In genomic region chr16:67659675-67660563, GRCh38 we compare ENCODE assay signal across 1 cellular context.
TF ChIP-seq lines count a peak whose summit lies in the region.

Gene ACD (minus strand): TSS chr16:67660260. CDS start chr16:67660220, 40 bp downstream.

TF ChIP-seq in HEK293, 187 proteins besides CTCF, POLR2A, EP300 and RAD21 (continued from another document and continues in another):
- TF ChIP-seq, protein P1, sequence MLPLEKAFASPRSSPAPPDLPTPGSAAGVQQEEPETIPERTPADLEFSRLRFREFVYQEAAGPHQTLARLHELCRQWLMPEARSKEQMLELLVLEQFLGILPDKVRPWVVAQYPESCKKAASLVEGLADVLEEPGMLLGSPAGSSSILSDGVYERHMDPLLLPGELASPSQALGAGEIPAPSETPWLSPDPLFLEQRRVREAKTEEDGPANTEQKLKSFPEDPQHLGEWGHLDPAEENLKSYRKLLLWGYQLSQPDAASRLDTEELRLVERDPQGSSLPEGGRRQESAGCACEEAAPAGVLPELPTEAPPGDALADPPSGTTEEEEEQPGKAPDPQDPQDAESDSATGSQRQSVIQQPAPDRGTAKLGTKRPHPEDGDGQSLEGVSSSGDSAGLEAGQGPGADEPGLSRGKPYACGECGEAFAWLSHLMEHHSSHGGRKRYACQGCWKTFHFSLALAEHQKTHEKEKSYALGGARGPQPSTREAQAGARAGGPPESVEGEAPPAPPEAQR (tag by site-specific recombination; IDR thresholded peaks at IDR 0.05): no peak
- TF ChIP-seq SETDB1 (IDR thresholded peaks at IDR 0.05; ENCODE audit: insufficient read length, low read length): no peak
- no peak for TF ChIP-seq HOXD13 (CRISPR knock-in tag; IDR thresholded peaks at IDR 0.05; ENCODE audit: borderline replicate concordance)
- no peak for TF ChIP-seq ZNF404 (tag by site-specific recombination; IDR thresholded peaks at IDR 0.05)
- TF ChIP-seq ZFP69B (tag by site-specific recombination; IDR thresholded peaks at IDR 0.05): peak; percentile 89
- TF ChIP-seq, protein P2, sequence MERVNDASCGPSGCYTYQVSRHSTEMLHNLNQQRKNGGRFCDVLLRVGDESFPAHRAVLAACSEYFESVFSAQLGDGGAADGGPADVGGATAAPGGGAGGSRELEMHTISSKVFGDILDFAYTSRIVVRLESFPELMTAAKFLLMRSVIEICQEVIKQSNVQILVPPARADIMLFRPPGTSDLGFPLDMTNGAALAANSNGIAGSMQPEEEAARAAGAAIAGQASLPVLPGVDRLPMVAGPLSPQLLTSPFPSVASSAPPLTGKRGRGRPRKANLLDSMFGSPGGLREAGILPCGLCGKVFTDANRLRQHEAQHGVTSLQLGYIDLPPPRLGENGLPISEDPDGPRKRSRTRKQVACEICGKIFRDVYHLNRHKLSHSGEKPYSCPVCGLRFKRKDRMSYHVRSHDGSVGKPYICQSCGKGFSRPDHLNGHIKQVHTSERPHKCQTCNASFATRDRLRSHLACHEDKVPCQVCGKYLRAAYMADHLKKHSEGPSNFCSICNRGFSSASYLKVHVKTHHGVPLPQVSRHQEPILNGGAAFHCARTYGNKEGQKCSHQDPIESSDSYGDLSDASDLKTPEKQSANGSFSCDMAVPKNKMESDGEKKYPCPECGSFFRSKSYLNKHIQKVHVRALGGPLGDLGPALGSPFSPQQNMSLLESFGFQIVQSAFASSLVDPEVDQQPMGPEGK (tag by site-specific recombination; IDR thresholded peaks at IDR 0.05): 0 out of 2 replicates have a peak, but pooled peaks have one; percentile 83
- 0 out of 2 replicates have a peak, but pooled peaks have one; percentile 8 for TF ChIP-seq KLF10 (tag by site-specific recombination; IDR thresholded peaks at IDR 0.05)
- peak; percentile 60 for TF ChIP-seq GLIS2 (tag by site-specific recombination; IDR thresholded peaks at IDR 0.05)
- TF ChIP-seq ZNF610 (tag by site-specific recombination; IDR thresholded peaks at IDR 0.05; ENCODE audit: borderline replicate concordance): no peak
- no peak for TF ChIP-seq ZNF138 (tag by site-specific recombination; IDR thresholded peaks at IDR 0.05; ENCODE audit: borderline replicate concordance)
- no peak for TF ChIP-seq MEIS1 (CRISPR knock-in tag; IDR thresholded peaks at IDR 0.05; ENCODE audit: borderline replicate concordance)
- TF ChIP-seq KLF1 (tag by site-specific recombination; IDR thresholded peaks at IDR 0.05): peak; percentile 6
- TF ChIP-seq ZNF184 (tag by site-specific recombination; IDR thresholded peaks at IDR 0.05): no peak
- peak; percentile 87 for TF ChIP-seq ZIC2 (tag by site-specific recombination; IDR thresholded peaks at IDR 0.05)
- no peak for TF ChIP-seq ZNF433 (tag by site-specific recombination; IDR thresholded peaks at IDR 0.05; ENCODE audit: low read depth)
- TF ChIP-seq ZNF146 (tag by site-specific recombination; IDR thresholded peaks at IDR 0.05): no peak
- TF ChIP-seq YY2 (tag by site-specific recombination; IDR thresholded peaks at IDR 0.05): no peak
- no peak for TF ChIP-seq ZNF202 (tag by site-specific recombination; IDR thresholded peaks at IDR 0.05; ENCODE audit: borderline replicate concordance)
- TF ChIP-seq ZNF112 (tag by site-specific recombination; IDR thresholded peaks at IDR 0.05): no peak
- no peak for TF ChIP-seq ZNF350 (tag by site-specific recombination; IDR thresholded peaks at IDR 0.05)
- peak; percentile 83 for TF ChIP-seq KLF9 (tag by site-specific recombination; IDR thresholded peaks at IDR 0.05; ENCODE audit: low read depth)
- TF ChIP-seq ZNF560 (tag by site-specific recombination; IDR thresholded peaks at IDR 0.05; ENCODE audit: borderline replicate concordance): no peak
- no peak for TF ChIP-seq ZBTB7A (tag by site-specific recombination; IDR thresholded peaks at IDR 0.05; ENCODE audit: low read depth)
- TF ChIP-seq ZNF555 (tag by site-specific recombination; conservative IDR thresholded peaks at IDR 0.05): no peak
- TF ChIP-seq ZNF600 (tag by site-specific recombination; IDR thresholded peaks at IDR 0.05): peak; percentile 33; the same call in 1 of the 2 replicates
- TF ChIP-seq, protein P3, sequence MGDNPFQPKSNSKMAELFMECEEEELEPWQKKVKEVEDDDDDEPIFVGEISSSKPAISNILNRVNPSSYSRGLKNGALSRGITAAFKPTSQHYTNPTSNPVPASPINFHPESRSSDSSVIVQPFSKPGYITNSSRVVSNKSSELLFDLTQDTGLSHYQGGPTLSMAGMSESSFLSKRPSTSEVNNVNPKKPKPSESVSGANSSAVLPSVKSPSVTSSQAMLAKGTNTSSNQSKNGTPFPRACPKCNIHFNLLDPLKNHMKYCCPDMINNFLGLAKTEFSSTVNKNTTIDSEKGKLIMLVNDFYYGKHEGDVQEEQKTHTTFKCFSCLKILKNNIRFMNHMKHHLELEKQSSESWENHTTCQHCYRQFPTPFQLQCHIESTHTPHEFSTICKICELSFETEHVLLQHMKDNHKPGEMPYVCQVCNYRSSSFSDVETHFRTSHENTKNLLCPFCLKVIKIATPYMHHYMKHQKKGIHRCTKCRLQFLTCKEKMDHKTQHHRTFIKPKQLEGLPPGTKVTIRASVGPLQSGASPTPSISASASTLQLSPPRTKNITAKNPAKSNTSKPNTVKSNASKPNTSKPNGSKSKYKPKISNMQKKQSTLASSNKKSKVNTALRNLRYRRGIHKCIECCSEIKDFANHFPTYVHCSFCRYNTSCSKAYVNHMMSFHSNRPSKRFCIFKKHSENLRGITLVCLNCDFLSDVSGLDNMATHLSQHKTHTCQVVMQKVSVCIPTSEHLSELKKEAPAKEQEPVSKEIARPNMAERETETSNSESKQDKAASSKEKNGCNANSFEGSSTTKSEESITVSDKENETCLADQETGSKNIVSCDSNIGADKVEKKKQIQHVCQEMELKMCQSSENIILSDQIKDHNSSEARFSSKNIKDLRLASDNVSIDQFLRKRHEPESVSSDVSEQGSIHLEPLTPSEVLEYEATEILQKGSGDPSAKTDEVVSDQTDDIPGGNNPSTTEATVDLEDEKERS (tag by site-specific recombination; IDR thresholded peaks at IDR 0.05): no peak
- TF ChIP-seq, protein P4, sequence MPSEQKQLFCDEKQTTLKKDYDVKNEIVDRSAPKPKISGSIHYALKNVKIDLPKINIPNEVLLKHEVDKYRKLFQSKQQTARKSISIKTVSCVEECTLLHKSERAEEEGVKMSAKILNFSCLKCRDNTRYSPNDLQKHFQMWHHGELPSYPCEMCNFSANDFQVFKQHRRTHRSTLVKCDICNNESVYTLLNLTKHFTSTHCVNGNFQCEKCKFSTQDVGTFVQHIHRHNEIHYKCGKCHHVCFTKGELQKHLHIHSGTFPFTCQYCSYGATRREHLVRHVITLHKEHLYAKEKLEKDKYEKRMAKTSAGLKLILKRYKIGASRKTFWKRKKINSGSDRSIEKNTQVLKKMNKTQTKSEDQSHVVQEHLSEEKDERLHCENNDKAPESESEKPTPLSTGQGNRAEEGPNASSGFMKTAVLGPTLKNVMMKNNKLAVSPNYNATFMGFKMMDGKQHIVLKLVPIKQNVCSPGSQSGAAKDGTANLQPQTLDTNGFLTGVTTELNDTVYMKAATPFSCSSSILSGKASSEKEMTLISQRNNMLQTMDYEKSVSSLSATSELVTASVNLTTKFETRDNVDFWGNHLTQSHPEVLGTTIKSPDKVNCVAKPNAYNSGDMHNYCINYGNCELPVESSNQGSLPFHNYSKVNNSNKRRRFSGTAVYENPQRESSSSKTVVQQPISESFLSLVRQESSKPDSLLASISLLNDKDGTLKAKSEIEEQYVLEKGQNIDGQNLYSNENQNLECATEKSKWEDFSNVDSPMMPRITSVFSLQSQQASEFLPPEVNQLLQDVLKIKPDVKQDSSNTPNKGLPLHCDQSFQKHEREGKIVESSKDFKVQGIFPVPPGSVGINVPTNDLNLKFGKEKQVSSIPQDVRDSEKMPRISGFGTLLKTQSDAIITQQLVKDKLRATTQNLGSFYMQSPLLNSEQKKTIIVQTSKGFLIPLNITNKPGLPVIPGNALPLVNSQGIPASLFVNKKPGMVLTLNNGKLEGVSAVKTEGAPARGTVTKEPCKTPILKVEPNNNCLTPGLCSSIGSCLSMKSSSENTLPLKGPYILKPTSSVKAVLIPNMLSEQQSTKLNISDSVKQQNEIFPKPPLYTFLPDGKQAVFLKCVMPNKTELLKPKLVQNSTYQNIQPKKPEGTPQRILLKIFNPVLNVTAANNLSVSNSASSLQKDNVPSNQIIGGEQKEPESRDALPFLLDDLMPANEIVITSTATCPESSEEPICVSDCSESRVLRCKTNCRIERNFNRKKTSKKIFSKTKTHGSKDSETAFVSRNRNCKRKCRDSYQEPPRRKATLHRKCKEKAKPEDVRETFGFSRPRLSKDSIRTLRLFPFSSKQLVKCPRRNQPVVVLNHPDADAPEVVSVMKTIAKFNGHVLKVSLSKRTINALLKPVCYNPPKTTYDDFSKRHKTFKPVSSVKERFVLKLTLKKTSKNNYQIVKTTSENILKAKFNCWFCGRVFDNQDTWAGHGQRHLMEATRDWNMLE (tag by site-specific recombination; conservative IDR thresholded peaks at IDR 0.05; ENCODE audit: low read depth): no peak
- TF ChIP-seq, protein P5, sequence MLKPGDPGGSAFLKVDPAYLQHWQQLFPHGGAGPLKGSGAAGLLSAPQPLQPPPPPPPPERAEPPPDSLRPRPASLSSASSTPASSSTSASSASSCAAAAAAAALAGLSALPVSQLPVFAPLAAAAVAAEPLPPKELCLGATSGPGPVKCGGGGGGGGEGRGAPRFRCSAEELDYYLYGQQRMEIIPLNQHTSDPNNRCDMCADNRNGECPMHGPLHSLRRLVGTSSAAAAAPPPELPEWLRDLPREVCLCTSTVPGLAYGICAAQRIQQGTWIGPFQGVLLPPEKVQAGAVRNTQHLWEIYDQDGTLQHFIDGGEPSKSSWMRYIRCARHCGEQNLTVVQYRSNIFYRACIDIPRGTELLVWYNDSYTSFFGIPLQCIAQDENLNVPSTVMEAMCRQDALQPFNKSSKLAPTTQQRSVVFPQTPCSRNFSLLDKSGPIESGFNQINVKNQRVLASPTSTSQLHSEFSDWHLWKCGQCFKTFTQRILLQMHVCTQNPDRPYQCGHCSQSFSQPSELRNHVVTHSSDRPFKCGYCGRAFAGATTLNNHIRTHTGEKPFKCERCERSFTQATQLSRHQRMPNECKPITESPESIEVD (tag by site-specific recombination; IDR thresholded peaks at IDR 0.05): no peak
- TF ChIP-seq ZNF239 (tag by site-specific recombination; IDR thresholded peaks at IDR 0.05): no peak
- TF ChIP-seq GLIS1 (tag by site-specific recombination; IDR thresholded peaks at IDR 0.05): peak; percentile 50
- TF ChIP-seq ZFHX2 (tag by site-specific recombination; conservative IDR thresholded peaks at IDR 0.05): peak; percentile 29; the same call in 1 of the 2 replicates
- TF ChIP-seq, protein P6, sequence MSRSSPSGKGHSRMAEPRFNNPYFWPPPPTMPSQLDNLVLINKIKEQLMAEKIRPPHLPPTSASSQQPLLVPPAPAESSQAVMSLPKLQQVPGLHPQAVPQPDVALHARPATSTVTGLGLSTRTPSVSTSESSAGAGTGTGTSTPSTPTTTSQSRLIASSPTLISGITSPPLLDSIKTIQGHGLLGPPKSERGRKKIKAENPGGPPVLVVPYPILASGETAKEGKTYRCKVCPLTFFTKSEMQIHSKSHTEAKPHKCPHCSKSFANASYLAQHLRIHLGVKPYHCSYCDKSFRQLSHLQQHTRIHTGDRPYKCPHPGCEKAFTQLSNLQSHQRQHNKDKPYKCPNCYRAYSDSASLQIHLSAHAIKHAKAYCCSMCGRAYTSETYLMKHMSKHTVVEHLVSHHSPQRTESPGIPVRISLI (tag by site-specific recombination; IDR thresholded peaks at IDR 0.05): no peak
- TF ChIP-seq ZNF174 (tag by site-specific recombination; IDR thresholded peaks at IDR 0.05): no peak
- peak; percentile 39 for TF ChIP-seq ZBTB44 (tag by site-specific recombination; IDR thresholded peaks at IDR 0.05)
- no peak for TF ChIP-seq ZNF558 (tag by site-specific recombination; IDR thresholded peaks at IDR 0.05)
- no peak for TF ChIP-seq SCRT1 (tag by site-specific recombination; IDR thresholded peaks at IDR 0.05; ENCODE audit: borderline replicate concordance)
- TF ChIP-seq YY1 (tag by site-specific recombination; IDR thresholded peaks at IDR 0.05): no peak
- peak; percentile 57 for TF ChIP-seq SCRT2 (tag by site-specific recombination; IDR thresholded peaks at IDR 0.05)
- TF ChIP-seq ZNF830 (tag by site-specific recombination; IDR thresholded peaks at IDR 0.05; ENCODE audit: low read depth): no peak
- TF ChIP-seq, protein P7, sequence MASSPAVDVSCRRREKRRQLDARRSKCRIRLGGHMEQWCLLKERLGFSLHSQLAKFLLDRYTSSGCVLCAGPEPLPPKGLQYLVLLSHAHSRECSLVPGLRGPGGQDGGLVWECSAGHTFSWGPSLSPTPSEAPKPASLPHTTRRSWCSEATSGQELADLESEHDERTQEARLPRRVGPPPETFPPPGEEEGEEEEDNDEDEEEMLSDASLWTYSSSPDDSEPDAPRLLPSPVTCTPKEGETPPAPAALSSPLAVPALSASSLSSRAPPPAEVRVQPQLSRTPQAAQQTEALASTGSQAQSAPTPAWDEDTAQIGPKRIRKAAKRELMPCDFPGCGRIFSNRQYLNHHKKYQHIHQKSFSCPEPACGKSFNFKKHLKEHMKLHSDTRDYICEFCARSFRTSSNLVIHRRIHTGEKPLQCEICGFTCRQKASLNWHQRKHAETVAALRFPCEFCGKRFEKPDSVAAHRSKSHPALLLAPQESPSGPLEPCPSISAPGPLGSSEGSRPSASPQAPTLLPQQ (tag by site-specific recombination; IDR thresholded peaks at IDR 0.05): peak; percentile 98
- no peak for TF ChIP-seq ZBTB17 (tag by site-specific recombination; IDR thresholded peaks at IDR 0.05)
- peak; percentile 49; the same call in 1 of the 2 replicates for TF ChIP-seq SP7 (tag by site-specific recombination; IDR thresholded peaks at IDR 0.05)
- TF ChIP-seq, protein P8, sequence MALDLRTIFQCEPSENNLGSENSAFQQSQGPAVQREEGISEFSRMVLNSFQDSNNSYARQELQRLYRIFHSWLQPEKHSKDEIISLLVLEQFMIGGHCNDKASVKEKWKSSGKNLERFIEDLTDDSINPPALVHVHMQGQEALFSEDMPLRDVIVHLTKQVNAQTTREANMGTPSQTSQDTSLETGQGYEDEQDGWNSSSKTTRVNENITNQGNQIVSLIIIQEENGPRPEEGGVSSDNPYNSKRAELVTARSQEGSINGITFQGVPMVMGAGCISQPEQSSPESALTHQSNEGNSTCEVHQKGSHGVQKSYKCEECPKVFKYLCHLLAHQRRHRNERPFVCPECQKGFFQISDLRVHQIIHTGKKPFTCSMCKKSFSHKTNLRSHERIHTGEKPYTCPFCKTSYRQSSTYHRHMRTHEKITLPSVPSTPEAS (tag by site-specific recombination; IDR thresholded peaks at IDR 0.05): no peak
- TF ChIP-seq ZSCAN30 (tag by site-specific recombination; IDR thresholded peaks at IDR 0.05): 0 out of 2 replicates have a peak, but pooled peaks have one; percentile 28
- no peak for TF ChIP-seq WT1 (tag by site-specific recombination; IDR thresholded peaks at IDR 0.05)
- no peak; the same call in 1 of the 2 replicates for TF ChIP-seq ZNF10 (tag by site-specific recombination; IDR thresholded peaks at IDR 0.05)
